ENCODE assay signal across 29 cellular contexts in genomic region chr15:27790270-27790669, GRCh38.
"Had no signal": no experiment of that assay in that cellular context is flagged by ENCODE, and none has a peak within 500 bp of the region (broad histone marks: within the 10 kb centered on the region; RNA-seq: fewer than 3 reads in every experiment).

No MANE protein-coding gene starts in this region.

- H3K9me3 Mint-ChIP-seq: stimulated activated memory B cell treated with anti-CD40 and anti-IgM and Interleukin-4, amounts not matched to agents 10 μg/mL and 1 μg/mL and 100 μg/mL, for 72 hours; stimulated activated naive B cell treated with anti-CD40 and anti-IgM and Interleukin-4, amounts not matched to agents 10 μg/mL and 1 μg/mL and 100 μg/mL, for 72 hours; stimulated activated naive CD8-positive, alpha-beta T cell treated with anti-CD3 and anti-CD28 coated beads, Interleukin-15, Interleukin-2, amounts not matched to agents 100 ng/mL and 50 ng/mL, for 24 hours; type B pancreatic cell had no signal

- H3K4me3 ChIP-seq: stomach, suprapubic skin, testis, thoracic aorta, thyroid gland, tibial artery, tibial nerve, transverse colon, upper lobe of left lung, upper lobe of right lung, uterus, vagina had no signal

- DNase-seq: stimulated activated CD4-positive, alpha-beta T cell treated with anti-CD3 and anti-CD28 coated beads, Interleukin-2, amount 100 ng/mL, for 48 hours; stimulated activated CD4-positive, alpha-beta T cell treated with anti-CD3 and anti-CD28 coated beads, Interleukin-4, amount 100 ng/mL, for 1 hour; stimulated activated CD4-positive, alpha-beta T cell treated with anti-CD3 and anti-CD28 coated beads, Interleukin-4, amount 100 ng/mL, for 24 hours; stimulated activated CD4-positive, alpha-beta T cell treated with anti-CD3 and anti-CD28 coated beads, Interleukin-4, amount 100 ng/mL, for 4 hours; stimulated activated CD8-positive, alpha-beta memory T cell treated with anti-CD3 and anti-CD28 coated beads, Interleukin-4, amount 100 ng/mL, for 48 hours; stimulated activated naive B cell treated with anti-CD40 and anti-IgM and Interleukin-4, amounts not matched to agents 10 μg/mL and 1 μg/mL and 100 μg/mL, for 72 hours; stimulated activated naive CD4-positive, alpha-beta T cell; stimulated activated naive CD4-positive, alpha-beta T cell treated with Interleukin-2 at 50 U/mL for 16 hours; stimulated activated naive CD8-positive, alpha-beta T cell treated with anti-CD3 and anti-CD28 coated beads, Interleukin-15, amount 100 ng/mL, for 72 hours; stimulated activated naive CD8-positive, alpha-beta T cell treated with anti-CD3 and anti-CD28 coated beads, Interleukin-15, Interleukin-2, amounts not matched to agents 100 U/mL and 50 U/mL, for 24 hours; stomach; substantia nigra; testis; thyroid gland; tibial artery; transverse colon; trophoblast cell; upper lobe of left lung; upper lobe of right lung; uterus had no signal

- H3K27me3 ChIP-seq: stomach, suprapubic skin, testis, thyroid gland, tibial artery, tibial nerve, transverse colon, upper lobe of left lung, upper lobe of right lung, uterus, vagina had no signal

- H3K27me3 Mint-ChIP-seq: stimulated activated memory B cell treated with anti-CD40 and anti-IgM and Interleukin-4, amounts not matched to agents 10 μg/mL and 1 μg/mL and 100 μg/mL, for 72 hours; stimulated activated naive CD8-positive, alpha-beta T cell treated with anti-CD3 and anti-CD28 coated beads, Interleukin-15, Interleukin-2, amounts not matched to agents 100 ng/mL and 50 ng/mL, for 24 hours; type B pancreatic cell had no signal

- FAIRE-seq: urothelium cell line had no signal

- H3K4me1 ChIP-seq: stomach, suprapubic skin, testis, thyroid gland, tibial artery, tibial nerve, transverse colon, upper lobe of left lung, upper lobe of right lung, uterus, vagina had no signal

- H3K4me1 Mint-ChIP-seq: stimulated activated effector memory CD8-positive, alpha-beta T cell treated with anti-CD3 and anti-CD28 coated beads, Interleukin-12 subunit alpha, Interleukin-12 subunit beta, amount 100 ng/mL, for 72 hours; stimulated activated memory B cell treated with anti-CD40 and anti-IgM and Interleukin-4, amounts not matched to agents 10 μg/mL and 1 μg/mL and 100 μg/mL, for 72 hours; stimulated activated naive B cell treated with anti-CD40 and anti-IgM and Interleukin-4, amounts not matched to agents 10 μg/mL and 1 μg/mL and 100 μg/mL, for 72 hours; stimulated activated naive CD8-positive, alpha-beta T cell treated with anti-CD3 and anti-CD28 coated beads, Interleukin-15, amount 100 ng/mL, for 72 hours had no signal

- ATAC-seq: stimulated activated effector memory CD8-positive, alpha-beta T cell treated with anti-CD3 and anti-CD28 coated beads, Interleukin-12 subunit alpha, Interleukin-12 subunit beta, amount 100 ng/mL, for 72 hours; stimulated activated memory B cell treated with anti-CD40 and anti-IgM and Interleukin-4, amounts not matched to agents 10 μg/mL and 1 μg/mL and 100 μg/mL, for 72 hours; stimulated activated naive B cell treated with anti-CD40 and anti-IgM and Interleukin-4, amounts not matched to agents 10 μg/mL and 1 μg/mL and 100 μg/mL, for 72 hours; stimulated activated naive CD8-positive, alpha-beta T cell treated with anti-CD3 and anti-CD28 coated beads, Interleukin-15, amount 100 ng/mL, for 72 hours; stimulated activated naive CD8-positive, alpha-beta T cell treated with anti-CD3 and anti-CD28 coated beads, Interleukin-15, Interleukin-2, amounts not matched to agents 100 U/mL and 50 U/mL, for 24 hours; upper lobe of right lung had no signal

- H3K36me3 Mint-ChIP-seq: stimulated activated effector memory CD8-positive, alpha-beta T cell treated with anti-CD3 and anti-CD28 coated beads, Interleukin-12 subunit alpha, Interleukin-12 subunit beta, amount 100 ng/mL, for 72 hours; stimulated activated memory B cell treated with anti-CD40 and anti-IgM and Interleukin-4, amounts not matched to agents 10 μg/mL and 1 μg/mL and 100 μg/mL, for 72 hours; stimulated activated naive B cell treated with anti-CD40 and anti-IgM and Interleukin-4, amounts not matched to agents 10 μg/mL and 1 μg/mL and 100 μg/mL, for 72 hours; type B pancreatic cell had no signal

- H3K36me3 ChIP-seq: stomach, suprapubic skin, thoracic aorta, thyroid gland, tibial artery, tibial nerve, transverse colon, upper lobe of left lung, upper lobe of right lung, uterus, vagina had no signal

- H3K4me3 Mint-ChIP-seq: stimulated activated effector memory CD8-positive, alpha-beta T cell treated with anti-CD3 and anti-CD28 coated beads, Interleukin-12 subunit alpha, Interleukin-12 subunit beta, amount 100 ng/mL, for 72 hours; stimulated activated memory B cell treated with anti-CD40 and anti-IgM and Interleukin-4, amounts not matched to agents 10 μg/mL and 1 μg/mL and 100 μg/mL, for 72 hours; stimulated activated naive B cell treated with anti-CD40 and anti-IgM and Interleukin-4, amounts not matched to agents 10 μg/mL and 1 μg/mL and 100 μg/mL, for 72 hours; stimulated activated naive CD8-positive, alpha-beta T cell treated with anti-CD3 and anti-CD28 coated beads, Interleukin-15, amount 100 ng/mL, for 72 hours; stimulated activated naive CD8-positive, alpha-beta T cell treated with anti-CD3 and anti-CD28 coated beads, Interleukin-15, Interleukin-2, amounts not matched to agents 100 ng/mL and 50 ng/mL, for 24 hours; type B pancreatic cell had no signal

- H3K27ac ChIP-seq: stomach, suprapubic skin, testis, thoracic aorta, thyroid gland, tibial artery, tibial nerve, transverse colon, upper lobe of left lung, upper lobe of right lung, uterus, vagina had no signal

- H3K9me3 ChIP-seq: suprapubic skin, testis, thoracic aorta, thyroid gland, tibial artery, tibial nerve, transverse colon, upper lobe of right lung, uterus, vagina had no signal

- H3K27ac Mint-ChIP-seq: stimulated activated effector memory CD8-positive, alpha-beta T cell treated with anti-CD3 and anti-CD28 coated beads, Interleukin-12 subunit alpha, Interleukin-12 subunit beta, amount 100 ng/mL, for 72 hours; stimulated activated memory B cell treated with anti-CD40 and anti-IgM and Interleukin-4, amounts not matched to agents 10 μg/mL and 1 μg/mL and 100 μg/mL, for 72 hours; stimulated activated naive B cell treated with anti-CD40 and anti-IgM and Interleukin-4, amounts not matched to agents 10 μg/mL and 1 μg/mL and 100 μg/mL, for 72 hours; stimulated activated naive CD8-positive, alpha-beta T cell treated with anti-CD3 and anti-CD28 coated beads, Interleukin-15, amount 100 ng/mL, for 72 hours; stimulated activated naive CD8-positive, alpha-beta T cell treated with anti-CD3 and anti-CD28 coated beads, Interleukin-15, Interleukin-2, amounts not matched to agents 100 ng/mL and 50 ng/mL, for 24 hours; type B pancreatic cell had no signal
